19 cellular contexts compared by ENCODE assay signal in the genomic region with DNA sequence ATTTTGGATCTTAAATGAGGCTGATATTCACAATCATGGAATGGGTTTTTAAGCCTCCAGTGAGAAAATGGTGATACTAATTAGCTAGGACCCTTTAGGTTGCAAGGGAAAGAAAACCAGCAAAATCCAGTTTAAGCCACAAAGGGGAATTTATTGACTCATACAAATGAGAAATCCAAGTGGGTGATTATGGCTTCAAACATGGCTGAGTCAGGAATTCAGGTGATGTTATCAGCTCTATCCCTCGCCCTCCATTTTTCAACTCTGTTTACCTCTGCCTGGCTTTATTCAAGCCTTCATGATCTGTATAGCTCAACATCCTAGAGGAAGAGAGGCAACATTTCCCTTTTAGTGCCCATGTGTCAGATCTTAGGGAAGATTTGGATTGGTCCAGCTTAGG.
DNase-seq lines count a peak whose midpoint lies in the region; ATAC-seq and TF ChIP-seq lines count a peak whose summit lies in the region.
"Had no signal": no experiment of that assay in that cellular context is flagged by ENCODE, and none has a peak within 500 bp of the region (broad histone marks: within the 10 kb centered on the region; RNA-seq: fewer than 3 reads in every experiment).

No MANE protein-coding gene starts in this region.

- TF ChIP-seq POLR2A in spleen (IDR thresholded peaks at IDR 0.05), result no peak

- no peak for ATAC-seq in HG02623 (IDR thresholded peaks at IDR 0.05; ENCODE audit: unreplicated experiment)
- ATAC-seq: CD8-positive, alpha-beta T cell; GM12878 had no signal

- H3K4me1 ChIP-seq in spleen, result peaks cover 0 to 23% (median 10%) of the 10 kb centered on the region in 6 donors

- 68 to 81% (median 76%) methylated on average over 1 of the region's 1 CpG for WGBS in spleen, 5 donors

- peak overlapping the region; percentile 49 for H3K27ac ChIP-seq in epithelial cell of prostate
- H3K27ac ChIP-seq in spleen, result peak overlapping the region in 7 of 8 donors; percentile 4 to 61 (median 45)
- H3K27ac ChIP-seq: 22Rv1, sigmoid colon, testis had no signal

- no peak for TF ChIP-seq CTCF in spleen (IDR thresholded peaks at IDR 0.05 in 8 of 11, conservative IDR thresholded peaks at IDR 0.05 in 3 of 11)

- no peaks in the 10 kb centered on the region for H3K36me3 ChIP-seq in spleen
- H3K36me3 ChIP-seq: sigmoid colon had no signal

- peaks cover 0 to 14% (median 0%) of the 10 kb centered on the region in 7 donors for H3K27me3 ChIP-seq in spleen (replicated peaks in 1 of 7)
- H3K27me3 ChIP-seq: testis had no signal

- no peak overlapping the region for H3K4me3 ChIP-seq in spleen
- H3K4me3 ChIP-seq: GM12878, sigmoid colon, testis had no signal

- intact Hi-C loops in spleen (cut with DNase I; ENCODE audit: low total_unique reads), result no loop called here

- H3K9me3 ChIP-seq in spleen, result peaks cover 0 to 5% (median 0%) of the 10 kb centered on the region in 8 donors
- H3K9me3 ChIP-seq: sigmoid colon, testis had no signal

- DNase-seq in NCI-H2029 (lab: John Stamatoyannopoulos, UW) (peak; percentile 16), NCI-H2029 treated with DMSO at 0.1 percent for 48 hours (lab: John Stamatoyannopoulos, UW) (no peak), NCI-H748 treated with DMSO at 0.1 percent for 48 hours (lab: John Stamatoyannopoulos, UW) (peak; percentile 13), epithelial cell of prostate (ENCODE audit: low read depth, low spot score) (peak; percentile 50), spleen (no peak), T-helper 9 cell (no peak), GF-D8 (lab: John Stamatoyannopoulos, UW) (no peak)
- DNase-seq: activated CD4-positive, alpha-beta memory T cell treated with anti-CD3 and anti-CD28 coated beads, Interleukin-2, amount 10 ng/mL, durations not matched to agents 7 days and 5 days; CD8-positive, alpha-beta T cell; central memory CD4-positive, alpha-beta T cell; effector memory CD4-positive, alpha-beta T cell; H9; NCI-H1092; sigmoid colon; stimulated activated CD4-positive, alpha-beta T cell treated with anti-CD3 and anti-CD28 coated beads, Interleukin-4, amount 100 ng/mL, for 1 hour; testis had no signal

Comparison
In these comparisons a context has a peak if more than half of its experiments do, and no peak if none do; other contexts are left out.
1. DNase-seq: peak in NCI-H2029 (single experiment), NCI-H748 treated with DMSO at 0.1 percent for 48 hours (single experiment) and epithelial cell of prostate (single experiment); none in NCI-H2029 treated with DMSO at 0.1 percent for 48 hours (single experiment), spleen (single experiment), T-helper 9 cell (single experiment) and GF-D8 (single experiment).